ENCODE assay signal across 8 cellular contexts in the genomic region with DNA sequence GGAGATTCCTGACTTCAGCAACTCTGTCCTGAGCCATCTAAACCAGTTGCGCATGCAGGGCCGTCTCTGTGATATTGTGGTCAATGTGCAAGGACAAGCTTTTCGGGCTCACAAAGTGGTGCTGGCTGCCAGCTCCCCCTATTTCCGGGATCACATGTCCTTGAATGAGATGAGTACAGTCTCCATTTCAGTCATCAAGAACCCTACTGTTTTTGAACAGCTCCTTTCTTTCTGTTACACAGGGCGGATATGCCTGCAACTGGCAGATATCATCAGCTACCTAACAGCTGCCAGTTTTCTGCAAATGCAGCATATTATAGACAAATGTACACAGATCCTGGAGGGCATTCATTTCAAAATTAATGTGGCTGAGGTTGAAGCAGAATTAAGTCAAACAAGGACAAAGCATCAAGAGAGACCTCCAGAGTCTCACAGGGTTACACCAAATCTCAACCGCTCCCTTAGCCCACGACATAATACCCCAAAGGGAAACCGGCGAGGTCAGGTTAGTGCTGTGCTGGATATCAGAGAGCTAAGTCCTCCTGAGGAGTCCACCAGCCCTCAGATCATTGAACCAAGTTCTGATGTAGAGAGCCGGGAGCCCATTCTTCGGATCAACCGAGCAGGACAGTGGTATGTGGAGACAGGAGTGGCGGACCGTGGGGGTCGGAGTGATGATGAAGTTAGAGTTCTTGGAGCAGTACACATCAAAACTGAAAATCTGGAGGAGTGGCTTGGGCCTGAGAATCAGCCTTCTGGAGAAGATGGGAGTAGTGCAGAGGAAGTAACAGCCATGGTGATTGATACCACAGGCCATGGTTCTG. TPM values are rescaled to one million over a fixed set of nuclear protein-coding genes. Genes with fewer than 3 reads are reported as not detected.
A peak's percentile ranks its signal among the peaks of the same experiment; 100 is the strongest.
DNase-seq lines count a peak whose midpoint lies in the region; ATAC-seq and TF ChIP-seq lines count a peak whose summit lies in the region.

No MANE protein-coding gene starts in this region.

- no peaks in the 10 kb centered on the region for H3K27me3 ChIP-seq in CD8-positive, alpha-beta T cell (ENCODE audit: insufficient read depth, low read length)

- peaks cover 51% of the 10 kb centered on the region for H3K4me1 ChIP-seq in CD8-positive, alpha-beta T cell (ENCODE audit: insufficient read depth, low read length)
- peaks cover 12% of the 10 kb centered on the region for H3K4me1 ChIP-seq in mucosa of descending colon (ENCODE audit: low read depth)

- no peaks in the 10 kb centered on the region for H3K9me3 ChIP-seq in CD8-positive, alpha-beta T cell (ENCODE audit: low read length)
- no peaks in the 10 kb centered on the region for H3K9me3 ChIP-seq in mucosa of descending colon

- POLR2A ChIA-PET in CD8-positive, alpha-beta T cell (lab: Charles Lee), result interaction anchor here (0.8 to 3.3 kb wide), 2 partner anchors 9 to 1129 kb away, joined by 3 to 16 read pairs; a partner anchor contains a TSS

- intact Hi-C loops in CD8-positive, alpha-beta T cell (cut with DNase I, micrococcal nuclease), result loop anchor here in 1 of 2 experiments (2.0 to 5.0 kb wide), 2 partner anchors 150 to 1152 kb away; a partner anchor contains a TSS
- intact Hi-C loops in mucosa of descending colon (cut with DNase I, micrococcal nuclease), result no loop called here

- peaks cover 61% of the 10 kb centered on the region for H3K36me3 Mint-ChIP-seq in CD8-positive, alpha-beta T cell

- no peak for ATAC-seq in CD8-positive, alpha-beta T cell
- peak; percentile 18 for ATAC-seq in GM21423 (IDR thresholded peaks at IDR 0.05; ENCODE audit: unreplicated experiment)
- no peak for ATAC-seq in mucosa of descending colon

- H3K4me3 Mint-ChIP-seq in CD8-positive, alpha-beta T cell, result peak overlapping the region; percentile 51

- TF ChIP-seq CTCF in CD8-positive, alpha-beta T cell (IDR thresholded peaks at IDR 0.05), result no peak
- TF ChIP-seq CTCF in VCaP (conservative IDR thresholded peaks at IDR 0.05) (no peak), mucosa of descending colon (IDR thresholded peaks at IDR 0.05) (no peak)

- H3K36me3 ChIP-seq in CD8-positive, alpha-beta T cell (ENCODE audit: insufficient read depth, low read length), result peaks cover 6% of the 10 kb centered on the region
- no peaks in the 10 kb centered on the region for H3K36me3 ChIP-seq in mucosa of descending colon (ENCODE audit: low read depth)

- H3K4me3 ChIP-seq in CD8-positive, alpha-beta T cell (ENCODE audit: low read depth, low read length), result no peak overlapping the region
- no peak overlapping the region for H3K4me3 ChIP-seq in mucosa of descending colon

- H3K27ac ChIP-seq in CD8-positive, alpha-beta T cell (ENCODE audit: low read depth, low read length), result peak overlapping the region; percentile 9
- H3K27ac ChIP-seq in VCaP, result peak overlapping the region; percentile 93; the same call in 1 of the 2 replicates

- DNase-seq in CD8-positive, alpha-beta T cell, result peak in 4 of 7 experiments; percentile 8 to 36 (median 18)
- DNase-seq in mucosa of descending colon (peak; percentile 40 to 60 (median 46)), NCI-H1105 (lab: John Stamatoyannopoulos, UW) (no peak), SHP77 treated with DMSO at 0.1 percent for 48 hours (lab: John Stamatoyannopoulos, UW) (no peak), NCI-H1417 (lab: John Stamatoyannopoulos, UW) (no peak), kidney glomerular epithelial cell (lab: John Stamatoyannopoulos, UW) (no peak)

- CTCF ChIA-PET in CD8-positive, alpha-beta T cell (lab: Charles Lee), result interaction anchor here (2.3 kb wide), 1 partner anchor 47 kb away, joined by 9 read pairs; no protein-coding TSS in a partner anchor

- no peaks in the 10 kb centered on the region for H3K27me3 Mint-ChIP-seq in CD8-positive, alpha-beta T cell (ENCODE audit: low read depth)

- H3K27ac Mint-ChIP-seq in CD8-positive, alpha-beta T cell, result peak overlapping the region; percentile 91

- peaks cover 58% of the 10 kb centered on the region for H3K4me1 Mint-ChIP-seq in CD8-positive, alpha-beta T cell (ENCODE audit: low read depth)

- no peaks in the 10 kb centered on the region for H3K9me3 Mint-ChIP-seq in CD8-positive, alpha-beta T cell

RNA-seq across cellular contexts. Expression of a gene that starts 2.3 kb away (rescaled TPM):
- total RNA-seq in CD8-positive, alpha-beta T cell, result 10 to 100 TPM in 1 of 2 experiments, 1 to 10 TPM in 1; 8.8 to 10.4 TPM
- total RNA-seq in mucosa of descending colon, result 10 to 100 TPM in 2 of 3 donors, 1 to 10 TPM in 1; 9.3 to 13.2 (median 12.0) TPM

RNA-seq across cellular contexts. Expression of a gene that starts 2.7 kb away (rescaled TPM):
- total RNA-seq in CD8-positive, alpha-beta T cell, result 100 to 1,000 TPM; 774 to 800 TPM
- 100 to 1,000 TPM; 207 to 252 (median 224) TPM for total RNA-seq in mucosa of descending colon

RNA-seq across cellular contexts. Expression of a gene that starts 45.8 kb away (rescaled TPM):
- total RNA-seq in CD8-positive, alpha-beta T cell, result 1 to 10 TPM; 4.0 to 5.7 TPM
- total RNA-seq in mucosa of descending colon, result 1 to 10 TPM; 6.5 to 8.3 (median 6.7) TPM

RNA-seq across cellular contexts. Expression of a gene that starts 46.0 kb away (rescaled TPM):
- 1 to 10 TPM; 1.5 to 1.6 TPM for total RNA-seq in CD8-positive, alpha-beta T cell
- total RNA-seq in mucosa of descending colon, result 10 to 100 TPM; 15.2 to 29.4 (median 21.6) TPM

RNA-seq across cellular contexts. Expression of a gene that starts 46.7 kb away (rescaled TPM):
- not detected for total RNA-seq in CD8-positive, alpha-beta T cell
- total RNA-seq in mucosa of descending colon, result not detected

Comparison
In these comparisons a context has a peak if more than half of its experiments do, and no peak if none do; other contexts are left out.
1. DNase-seq: peak in CD8-positive, alpha-beta T cell (4 of 7) and mucosa of descending colon (3 of 3); none in NCI-H1105 (single experiment), SHP77 treated with DMSO at 0.1 percent for 48 hours (single experiment), NCI-H1417 (0 of 3) and kidney glomerular epithelial cell (single experiment).